1 cellular context compared by ENCODE assay signal in genomic region chr1:236808005-236808404, GRCh38.
TF ChIP-seq lines count a peak whose summit lies in the region.

No MANE protein-coding gene starts in this region.

TF ChIP-seq in IMR-90, 13 proteins besides CTCF, POLR2A, EP300 and RAD21:
- TF ChIP-seq FOS (IDR thresholded peaks at IDR 0.05; ENCODE audit: low read depth, low read length) (no peak), CEBPB (IDR thresholded peaks at IDR 0.05; ENCODE audit: low read depth, low read length) (no peak), SMC3 (IDR thresholded peaks at IDR 0.05; ENCODE audit: low read depth, low read length) (no peak), RCOR1 (IDR thresholded peaks at IDR 0.05; ENCODE audit: insufficient replicate concordance, low read length) (no peak), MAZ (IDR thresholded peaks at IDR 0.05; ENCODE audit: borderline replicate concordance, low read depth, low read length) (no peak), MAFK (IDR thresholded peaks at IDR 0.05; ENCODE audit: low read depth, low read length) (no peak), ELK1 (IDR thresholded peaks at IDR 0.05; ENCODE audit: borderline replicate concordance, low read depth, low read length) (no peak)
